Comparison of ENCODE assay signal across 1 cellular context in the genomic region with DNA sequence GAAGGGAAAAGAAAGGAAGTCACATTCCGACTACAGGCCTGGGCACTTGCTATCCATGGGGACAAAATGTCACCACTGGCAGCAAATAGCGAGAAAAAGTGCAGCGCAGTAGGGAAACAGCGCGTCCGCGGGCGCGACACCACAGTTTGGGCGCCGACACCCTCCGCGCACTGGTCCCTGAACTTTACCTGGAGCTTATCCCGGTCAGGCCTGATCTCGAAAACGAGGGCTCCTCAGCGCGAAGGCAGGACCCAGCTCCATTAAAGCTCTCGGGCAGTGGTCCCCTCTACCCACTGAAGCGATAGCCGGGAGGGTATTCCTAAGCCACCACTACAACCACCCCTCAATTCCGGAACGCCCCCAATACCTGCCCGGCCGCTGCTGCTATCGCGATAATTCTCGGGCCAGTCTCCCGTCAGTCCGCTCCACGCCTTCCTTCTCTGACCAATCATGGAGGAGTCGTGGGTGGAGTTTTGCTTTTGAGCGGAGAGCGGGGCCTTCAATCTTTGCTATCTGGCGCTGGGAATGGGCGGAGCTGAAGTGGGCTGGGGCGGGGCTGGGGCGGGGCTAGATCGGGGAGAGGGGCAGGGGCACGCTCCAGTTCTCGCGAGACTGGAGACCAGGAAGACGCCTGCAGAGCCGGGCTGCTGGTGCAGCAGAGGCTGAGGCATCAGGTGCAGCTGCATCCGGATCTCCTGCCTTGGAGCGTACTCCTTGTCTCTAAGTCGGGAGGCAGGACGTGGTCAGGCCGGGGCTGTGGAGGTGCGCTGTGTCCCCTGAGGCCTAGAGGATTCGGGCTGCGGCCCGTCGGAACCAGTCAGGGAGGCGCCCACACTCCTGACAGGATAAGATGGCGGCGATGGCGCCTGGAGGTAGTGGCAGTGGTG.
TF ChIP-seq lines count a peak whose summit lies in the region.

A gene with protein sequence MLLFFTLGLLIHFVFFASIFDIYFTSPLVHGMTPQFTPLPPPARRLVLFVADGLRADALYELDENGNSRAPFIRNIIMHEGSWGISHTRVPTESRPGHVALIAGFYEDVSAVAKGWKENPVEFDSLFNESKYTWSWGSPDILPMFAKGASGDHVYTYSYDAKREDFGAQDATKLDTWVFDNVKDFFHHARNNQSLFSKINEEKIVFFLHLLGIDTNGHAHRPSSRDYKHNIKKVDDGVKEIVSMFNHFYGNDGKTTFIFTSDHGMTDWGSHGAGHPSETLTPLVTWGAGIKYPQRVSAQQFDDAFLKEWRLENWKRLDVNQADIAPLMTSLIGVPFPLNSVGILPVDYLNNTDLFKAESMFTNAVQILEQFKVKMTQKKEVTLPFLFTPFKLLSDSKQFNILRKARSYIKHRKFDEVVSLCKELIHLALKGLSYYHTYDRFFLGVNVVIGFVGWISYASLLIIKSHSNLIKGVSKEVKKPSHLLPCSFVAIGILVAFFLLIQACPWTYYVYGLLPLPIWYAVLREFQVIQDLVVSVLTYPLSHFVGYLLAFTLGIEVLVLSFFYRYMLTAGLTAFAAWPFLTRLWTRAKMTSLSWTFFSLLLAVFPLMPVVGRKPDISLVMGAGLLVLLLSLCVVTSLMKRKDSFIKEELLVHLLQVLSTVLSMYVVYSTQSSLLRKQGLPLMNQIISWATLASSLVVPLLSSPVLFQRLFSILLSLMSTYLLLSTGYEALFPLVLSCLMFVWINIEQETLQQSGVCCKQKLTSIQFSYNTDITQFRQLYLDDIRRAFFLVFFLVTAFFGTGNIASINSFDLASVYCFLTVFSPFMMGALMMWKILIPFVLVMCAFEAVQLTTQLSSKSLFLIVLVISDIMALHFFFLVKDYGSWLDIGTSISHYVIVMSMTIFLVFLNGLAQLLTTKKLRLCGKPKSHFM (minus strand): TSS at position 401 of the 887 bp plus-strand sequence. CDS start 25,703 bp downstream, outside the sequence.
A gene with protein sequence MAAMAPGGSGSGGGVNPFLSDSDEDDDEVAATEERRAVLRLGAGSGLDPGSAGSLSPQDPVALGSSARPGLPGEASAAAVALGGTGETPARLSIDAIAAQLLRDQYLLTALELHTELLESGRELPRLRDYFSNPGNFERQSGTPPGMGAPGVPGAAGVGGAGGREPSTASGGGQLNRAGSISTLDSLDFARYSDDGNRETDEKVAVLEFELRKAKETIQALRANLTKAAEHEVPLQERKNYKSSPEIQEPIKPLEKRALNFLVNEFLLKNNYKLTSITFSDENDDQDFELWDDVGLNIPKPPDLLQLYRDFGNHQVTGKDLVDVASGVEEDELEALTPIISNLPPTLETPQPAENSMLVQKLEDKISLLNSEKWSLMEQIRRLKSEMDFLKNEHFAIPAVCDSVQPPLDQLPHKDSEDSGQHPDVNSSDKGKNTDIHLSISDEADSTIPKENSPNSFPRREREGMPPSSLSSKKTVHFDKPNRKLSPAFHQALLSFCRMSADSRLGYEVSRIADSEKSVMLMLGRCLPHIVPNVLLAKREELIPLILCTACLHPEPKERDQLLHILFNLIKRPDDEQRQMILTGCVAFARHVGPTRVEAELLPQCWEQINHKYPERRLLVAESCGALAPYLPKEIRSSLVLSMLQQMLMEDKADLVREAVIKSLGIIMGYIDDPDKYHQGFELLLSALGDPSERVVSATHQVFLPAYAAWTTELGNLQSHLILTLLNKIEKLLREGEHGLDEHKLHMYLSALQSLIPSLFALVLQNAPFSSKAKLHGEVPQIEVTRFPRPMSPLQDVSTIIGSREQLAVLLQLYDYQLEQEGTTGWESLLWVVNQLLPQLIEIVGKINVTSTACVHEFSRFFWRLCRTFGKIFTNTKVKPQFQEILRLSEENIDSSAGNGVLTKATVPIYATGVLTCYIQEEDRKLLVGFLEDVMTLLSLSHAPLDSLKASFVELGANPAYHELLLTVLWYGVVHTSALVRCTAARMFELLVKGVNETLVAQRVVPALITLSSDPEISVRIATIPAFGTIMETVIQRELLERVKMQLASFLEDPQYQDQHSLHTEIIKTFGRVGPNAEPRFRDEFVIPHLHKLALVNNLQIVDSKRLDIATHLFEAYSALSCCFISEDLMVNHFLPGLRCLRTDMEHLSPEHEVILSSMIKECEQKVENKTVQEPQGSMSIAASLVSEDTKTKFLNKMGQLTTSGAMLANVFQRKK (plus strand): TSS at position 600 of the 887 bp plus-strand sequence. CDS start 251 bp downstream, at position 851.

TF ChIP-seq in K562, 482 proteins besides CTCF, POLR2A, EP300 and RAD21 (continued from another document and continues in another):
- TF ChIP-seq ZEB2 (IDR thresholded peaks at IDR 0.05), result 0 out of 2 replicates have a peak, but pooled peaks have one; percentile 52
- no peak for TF ChIP-seq ZNF717 (CRISPR knock-in tag; IDR thresholded peaks at IDR 0.05)
- TF ChIP-seq EGR1 (conservative IDR thresholded peaks at IDR 0.05), result peak; percentile 49; the same call in 1 of the 2 replicates
- TF ChIP-seq, protein P1, sequence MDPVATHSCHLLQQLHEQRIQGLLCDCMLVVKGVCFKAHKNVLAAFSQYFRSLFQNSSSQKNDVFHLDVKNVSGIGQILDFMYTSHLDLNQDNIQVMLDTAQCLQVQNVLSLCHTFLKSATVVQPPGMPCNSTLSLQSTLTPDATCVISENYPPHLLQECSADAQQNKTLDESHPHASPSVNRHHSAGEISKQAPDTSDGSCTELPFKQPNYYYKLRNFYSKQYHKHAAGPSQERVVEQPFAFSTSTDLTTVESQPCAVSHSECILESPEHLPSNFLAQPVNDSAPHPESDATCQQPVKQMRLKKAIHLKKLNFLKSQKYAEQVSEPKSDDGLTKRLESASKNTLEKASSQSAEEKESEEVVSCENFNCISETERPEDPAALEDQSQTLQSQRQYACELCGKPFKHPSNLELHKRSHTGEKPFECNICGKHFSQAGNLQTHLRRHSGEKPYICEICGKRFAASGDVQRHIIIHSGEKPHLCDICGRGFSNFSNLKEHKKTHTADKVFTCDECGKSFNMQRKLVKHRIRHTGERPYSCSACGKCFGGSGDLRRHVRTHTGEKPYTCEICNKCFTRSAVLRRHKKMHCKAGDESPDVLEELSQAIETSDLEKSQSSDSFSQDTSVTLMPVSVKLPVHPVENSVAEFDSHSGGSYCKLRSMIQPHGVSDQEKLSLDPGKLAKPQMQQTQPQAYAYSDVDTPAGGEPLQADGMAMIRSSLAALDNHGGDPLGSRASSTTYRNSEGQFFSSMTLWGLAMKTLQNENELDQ (CRISPR knock-in tag; IDR thresholded peaks at IDR 0.05; ENCODE audit: borderline replicate concordance), result no peak
- TF ChIP-seq, protein P2, sequence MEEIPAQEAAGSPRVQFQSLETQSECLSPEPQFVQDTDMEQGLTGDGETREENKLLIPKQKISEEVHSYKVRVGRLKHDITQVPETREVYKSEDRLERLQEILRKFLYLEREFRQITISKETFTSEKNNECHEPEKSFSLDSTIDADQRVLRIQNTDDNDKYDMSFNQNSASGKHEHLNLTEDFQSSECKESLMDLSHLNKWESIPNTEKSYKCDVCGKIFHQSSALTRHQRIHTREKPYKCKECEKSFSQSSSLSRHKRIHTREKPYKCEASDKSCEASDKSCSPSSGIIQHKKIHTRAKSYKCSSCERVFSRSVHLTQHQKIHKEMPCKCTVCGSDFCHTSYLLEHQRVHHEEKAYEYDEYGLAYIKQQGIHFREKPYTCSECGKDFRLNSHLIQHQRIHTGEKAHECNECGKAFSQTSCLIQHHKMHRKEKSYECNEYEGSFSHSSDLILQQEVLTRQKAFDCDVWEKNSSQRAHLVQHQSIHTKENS (CRISPR knock-in tag; IDR thresholded peaks at IDR 0.05), result no peak
- TF ChIP-seq YY1 (IDR thresholded peaks at IDR 0.05; ENCODE audit: borderline replicate concordance in 1 of 3, control insufficient read depth in 1 of 3, extremely low read depth in 1 of 3, insufficient read depth in 3 of 3, insufficient read length in 1 of 3, insufficient replicate concordance in 2 of 3, low read depth in 1 of 3, low read length in 2 of 3), result peak; percentile 61 to 91 (median 82)
- no peak for TF ChIP-seq MYBL2 (IDR thresholded peaks at IDR 0.05; ENCODE audit: low read depth)
- TF ChIP-seq MYBL2 (CRISPR knock-in tag; IDR thresholded peaks at IDR 0.05; ENCODE audit: borderline replicate concordance), result no peak
- TF ChIP-seq SNIP1 (IDR thresholded peaks at IDR 0.05; ENCODE audit: low read depth), result no peak
- TF ChIP-seq EP400 (IDR thresholded peaks at IDR 0.05), result peak; percentile 65
- TF ChIP-seq TCF3 (CRISPR knock-in tag; IDR thresholded peaks at IDR 0.05), result no peak
- TF ChIP-seq ATF1 (CRISPR knock-in tag; IDR thresholded peaks at IDR 0.05), result no peak
- TF ChIP-seq ATF1 (tag; IDR thresholded peaks at IDR 0.05), result 0 out of 2 replicates have a peak, but pooled peaks have one; percentile 5
- no peak for TF ChIP-seq NCOA2 (IDR thresholded peaks at IDR 0.05; ENCODE audit: partially characterized antibody in 2 of 2)
- TF ChIP-seq, protein P3, sequence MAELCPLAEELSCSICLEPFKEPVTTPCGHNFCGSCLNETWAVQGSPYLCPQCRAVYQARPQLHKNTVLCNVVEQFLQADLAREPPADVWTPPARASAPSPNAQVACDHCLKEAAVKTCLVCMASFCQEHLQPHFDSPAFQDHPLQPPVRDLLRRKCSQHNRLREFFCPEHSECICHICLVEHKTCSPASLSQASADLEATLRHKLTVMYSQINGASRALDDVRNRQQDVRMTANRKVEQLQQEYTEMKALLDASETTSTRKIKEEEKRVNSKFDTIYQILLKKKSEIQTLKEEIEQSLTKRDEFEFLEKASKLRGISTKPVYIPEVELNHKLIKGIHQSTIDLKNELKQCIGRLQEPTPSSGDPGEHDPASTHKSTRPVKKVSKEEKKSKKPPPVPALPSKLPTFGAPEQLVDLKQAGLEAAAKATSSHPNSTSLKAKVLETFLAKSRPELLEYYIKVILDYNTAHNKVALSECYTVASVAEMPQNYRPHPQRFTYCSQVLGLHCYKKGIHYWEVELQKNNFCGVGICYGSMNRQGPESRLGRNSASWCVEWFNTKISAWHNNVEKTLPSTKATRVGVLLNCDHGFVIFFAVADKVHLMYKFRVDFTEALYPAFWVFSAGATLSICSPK (IDR thresholded peaks at IDR 0.05; ENCODE audit: borderline replicate concordance), result no peak
- TF ChIP-seq JUNB (CRISPR knock-in tag; conservative IDR thresholded peaks at IDR 0.05), result no peak
- TF ChIP-seq, protein P4, sequence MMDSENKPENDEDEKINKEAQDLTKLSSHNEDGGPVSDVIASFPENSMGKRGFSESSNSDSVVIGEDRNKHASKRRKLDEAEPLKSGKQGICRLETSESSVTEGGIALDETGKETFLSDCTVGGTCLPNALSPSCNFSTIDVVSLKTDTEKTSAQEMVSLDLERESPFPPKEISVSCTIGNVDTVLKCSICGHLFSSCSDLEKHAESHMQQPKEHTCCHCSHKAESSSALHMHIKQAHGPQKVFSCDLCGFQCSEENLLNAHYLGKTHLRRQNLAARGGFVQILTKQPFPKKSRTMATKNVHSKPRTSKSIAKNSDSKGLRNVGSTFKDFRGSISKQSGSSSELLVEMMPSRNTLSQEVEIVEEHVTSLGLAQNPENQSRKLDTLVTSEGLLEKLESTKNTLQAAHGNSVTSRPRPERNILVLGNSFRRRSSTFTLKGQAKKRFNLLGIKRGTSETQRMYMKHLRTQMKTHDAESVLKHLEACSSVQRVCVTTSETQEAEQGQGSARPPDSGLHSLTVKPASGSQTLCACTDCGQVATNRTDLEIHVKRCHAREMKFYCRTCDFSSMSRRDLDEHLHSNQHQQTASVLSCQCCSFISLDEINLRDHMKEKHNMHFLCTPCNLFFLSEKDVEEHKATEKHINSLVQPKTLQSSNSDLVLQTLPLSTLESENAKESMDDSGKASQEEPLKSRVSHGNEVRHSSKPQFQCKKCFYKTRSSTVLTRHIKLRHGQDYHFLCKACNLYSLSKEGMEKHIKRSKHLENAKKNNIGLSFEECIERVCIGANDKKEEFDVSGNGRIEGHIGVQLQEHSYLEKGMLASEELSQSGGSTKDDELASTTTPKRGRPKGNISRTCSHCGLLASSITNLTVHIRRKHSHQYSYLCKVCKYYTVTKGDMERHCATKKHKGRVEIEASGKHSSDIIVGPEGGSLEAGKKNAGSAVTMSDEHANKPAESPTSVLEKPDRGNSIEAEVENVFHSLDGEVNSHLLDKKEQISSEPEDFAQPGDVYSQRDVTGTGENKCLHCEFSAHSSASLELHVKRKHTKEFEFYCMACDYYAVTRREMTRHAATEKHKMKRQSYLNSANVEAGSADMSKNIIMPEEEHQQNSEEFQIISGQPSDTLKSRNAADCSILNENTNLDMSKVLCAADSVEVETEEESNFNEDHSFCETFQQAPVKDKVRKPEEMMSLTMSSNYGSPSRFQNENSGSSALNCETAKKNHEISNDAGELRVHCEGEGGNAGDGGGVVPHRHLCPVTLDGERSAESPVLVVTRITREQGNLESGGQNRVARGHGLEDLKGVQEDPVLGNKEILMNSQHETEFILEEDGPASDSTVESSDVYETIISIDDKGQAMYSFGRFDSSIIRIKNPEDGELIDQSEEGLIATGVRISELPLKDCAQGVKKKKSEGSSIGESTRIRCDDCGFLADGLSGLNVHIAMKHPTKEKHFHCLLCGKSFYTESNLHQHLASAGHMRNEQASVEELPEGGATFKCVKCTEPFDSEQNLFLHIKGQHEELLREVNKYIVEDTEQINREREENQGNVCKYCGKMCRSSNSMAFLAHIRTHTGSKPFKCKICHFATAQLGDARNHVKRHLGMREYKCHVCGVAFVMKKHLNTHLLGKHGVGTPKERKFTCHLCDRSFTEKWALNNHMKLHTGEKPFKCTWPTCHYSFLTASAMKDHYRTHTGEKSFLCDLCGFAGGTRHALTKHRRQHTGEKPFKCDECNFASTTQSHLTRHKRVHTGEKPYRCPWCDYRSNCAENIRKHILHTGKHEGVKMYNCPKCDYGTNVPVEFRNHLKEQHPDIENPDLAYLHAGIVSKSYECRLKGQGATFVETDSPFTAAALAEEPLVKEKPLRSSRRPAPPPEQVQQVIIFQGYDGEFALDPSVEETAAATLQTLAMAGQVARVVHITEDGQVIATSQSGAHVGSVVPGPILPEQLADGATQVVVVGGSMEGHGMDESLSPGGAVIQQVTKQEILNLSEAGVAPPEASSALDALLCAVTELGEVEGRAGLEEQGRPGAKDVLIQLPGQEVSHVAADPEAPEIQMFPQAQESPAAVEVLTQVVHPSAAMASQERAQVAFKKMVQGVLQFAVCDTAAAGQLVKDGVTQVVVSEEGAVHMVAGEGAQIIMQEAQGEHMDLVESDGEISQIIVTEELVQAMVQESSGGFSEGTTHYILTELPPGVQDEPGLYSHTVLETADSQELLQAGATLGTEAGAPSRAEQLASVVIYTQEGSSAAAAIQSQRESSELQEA (IDR thresholded peaks at IDR 0.05; ENCODE audit: low read depth), result no peak
- no peak for TF ChIP-seq NR1H2 (CRISPR knock-in tag; IDR thresholded peaks at IDR 0.05)
- no peak for TF ChIP-seq MCM7 (IDR thresholded peaks at IDR 0.05)
- TF ChIP-seq HNRNPLL (IDR thresholded peaks at IDR 0.05; ENCODE audit: low read depth, low read length, poor library complexity, severe bottlenecking), result peak; percentile 80
- TF ChIP-seq RBM25 (IDR thresholded peaks at IDR 0.05; ENCODE audit: low read depth, low read length, severe bottlenecking), result peak; percentile 83
- 0 out of 2 replicates have a peak, but pooled peaks have one; percentile 26 for TF ChIP-seq GATAD2B (IDR thresholded peaks at IDR 0.05; ENCODE audit: borderline replicate concordance)
- no peak for TF ChIP-seq CAMTA2 (CRISPR knock-in tag; conservative IDR thresholded peaks at IDR 0.05)
- TF ChIP-seq, protein P5, sequence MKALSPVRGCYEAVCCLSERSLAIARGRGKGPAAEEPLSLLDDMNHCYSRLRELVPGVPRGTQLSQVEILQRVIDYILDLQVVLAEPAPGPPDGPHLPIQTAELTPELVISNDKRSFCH (CRISPR knock-in tag; IDR thresholded peaks at IDR 0.05), result no peak
- TF ChIP-seq, protein P5 (tag; IDR thresholded peaks at IDR 0.05), result 0 out of 2 replicates have a peak, but pooled peaks have one; percentile 12
